Comparison of ENCODE assay signal across 1 cellular context in the genomic region with DNA sequence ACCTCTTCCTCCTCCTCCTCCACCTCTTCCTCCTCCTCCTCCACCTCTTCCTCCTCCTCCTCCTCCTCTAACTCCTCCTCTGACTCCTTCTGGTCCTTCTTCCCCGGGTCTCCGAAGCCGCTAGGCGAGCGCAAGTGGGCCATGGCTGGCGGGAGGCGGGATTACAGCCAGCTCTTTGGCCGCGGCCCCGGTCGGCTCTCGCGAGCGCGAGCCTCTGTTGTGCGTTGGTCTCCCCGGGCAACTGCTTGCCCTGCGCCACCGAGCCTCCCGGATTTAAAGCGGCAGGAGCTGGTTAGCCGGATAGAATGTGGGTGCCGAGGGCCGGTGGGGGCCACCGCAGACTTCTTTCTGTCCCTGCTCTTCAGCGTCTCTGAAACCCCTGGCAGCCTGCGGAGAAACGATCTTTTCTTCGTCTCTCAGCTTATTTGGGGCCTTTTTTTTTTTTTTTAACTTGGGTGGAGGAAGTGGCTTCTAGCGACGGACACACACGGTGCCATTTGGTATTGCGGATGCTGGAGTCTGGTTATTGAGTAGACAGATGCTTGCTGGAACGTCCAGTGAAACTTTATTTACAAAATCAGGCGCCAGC.
TF ChIP-seq lines count a peak whose summit lies in the region.

A gene (minus strand): TSS at position 165 of the 589 bp plus-strand sequence. CDS start 22 bp downstream, at position 143.

TF ChIP-seq in HepG2, 621 proteins besides CTCF, POLR2A, EP300 and RAD21 (continued from another document and continues in another):
- TF ChIP-seq, protein P1, sequence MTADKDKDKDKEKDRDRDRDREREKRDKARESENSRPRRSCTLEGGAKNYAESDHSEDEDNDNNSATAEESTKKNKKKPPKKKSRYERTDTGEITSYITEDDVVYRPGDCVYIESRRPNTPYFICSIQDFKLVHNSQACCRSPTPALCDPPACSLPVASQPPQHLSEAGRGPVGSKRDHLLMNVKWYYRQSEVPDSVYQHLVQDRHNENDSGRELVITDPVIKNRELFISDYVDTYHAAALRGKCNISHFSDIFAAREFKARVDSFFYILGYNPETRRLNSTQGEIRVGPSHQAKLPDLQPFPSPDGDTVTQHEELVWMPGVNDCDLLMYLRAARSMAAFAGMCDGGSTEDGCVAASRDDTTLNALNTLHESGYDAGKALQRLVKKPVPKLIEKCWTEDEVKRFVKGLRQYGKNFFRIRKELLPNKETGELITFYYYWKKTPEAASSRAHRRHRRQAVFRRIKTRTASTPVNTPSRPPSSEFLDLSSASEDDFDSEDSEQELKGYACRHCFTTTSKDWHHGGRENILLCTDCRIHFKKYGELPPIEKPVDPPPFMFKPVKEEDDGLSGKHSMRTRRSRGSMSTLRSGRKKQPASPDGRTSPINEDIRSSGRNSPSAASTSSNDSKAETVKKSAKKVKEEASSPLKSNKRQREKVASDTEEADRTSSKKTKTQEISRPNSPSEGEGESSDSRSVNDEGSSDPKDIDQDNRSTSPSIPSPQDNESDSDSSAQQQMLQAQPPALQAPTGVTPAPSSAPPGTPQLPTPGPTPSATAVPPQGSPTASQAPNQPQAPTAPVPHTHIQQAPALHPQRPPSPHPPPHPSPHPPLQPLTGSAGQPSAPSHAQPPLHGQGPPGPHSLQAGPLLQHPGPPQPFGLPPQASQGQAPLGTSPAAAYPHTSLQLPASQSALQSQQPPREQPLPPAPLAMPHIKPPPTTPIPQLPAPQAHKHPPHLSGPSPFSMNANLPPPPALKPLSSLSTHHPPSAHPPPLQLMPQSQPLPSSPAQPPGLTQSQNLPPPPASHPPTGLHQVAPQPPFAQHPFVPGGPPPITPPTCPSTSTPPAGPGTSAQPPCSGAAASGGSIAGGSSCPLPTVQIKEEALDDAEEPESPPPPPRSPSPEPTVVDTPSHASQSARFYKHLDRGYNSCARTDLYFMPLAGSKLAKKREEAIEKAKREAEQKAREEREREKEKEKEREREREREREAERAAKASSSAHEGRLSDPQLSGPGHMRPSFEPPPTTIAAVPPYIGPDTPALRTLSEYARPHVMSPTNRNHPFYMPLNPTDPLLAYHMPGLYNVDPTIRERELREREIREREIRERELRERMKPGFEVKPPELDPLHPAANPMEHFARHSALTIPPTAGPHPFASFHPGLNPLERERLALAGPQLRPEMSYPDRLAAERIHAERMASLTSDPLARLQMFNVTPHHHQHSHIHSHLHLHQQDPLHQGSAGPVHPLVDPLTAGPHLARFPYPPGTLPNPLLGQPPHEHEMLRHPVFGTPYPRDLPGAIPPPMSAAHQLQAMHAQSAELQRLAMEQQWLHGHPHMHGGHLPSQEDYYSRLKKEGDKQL (CRISPR knock-in tag; IDR thresholded peaks at IDR 0.05; ENCODE audit: low read depth), result no peak
- TF ChIP-seq ZNF17 (CRISPR knock-in tag; IDR thresholded peaks at IDR 0.05), result no peak
- peak; percentile 55; the same call in 1 of the 2 replicates for TF ChIP-seq GABPB1 (CRISPR knock-in tag; IDR thresholded peaks at IDR 0.05)
- TF ChIP-seq, protein P2, sequence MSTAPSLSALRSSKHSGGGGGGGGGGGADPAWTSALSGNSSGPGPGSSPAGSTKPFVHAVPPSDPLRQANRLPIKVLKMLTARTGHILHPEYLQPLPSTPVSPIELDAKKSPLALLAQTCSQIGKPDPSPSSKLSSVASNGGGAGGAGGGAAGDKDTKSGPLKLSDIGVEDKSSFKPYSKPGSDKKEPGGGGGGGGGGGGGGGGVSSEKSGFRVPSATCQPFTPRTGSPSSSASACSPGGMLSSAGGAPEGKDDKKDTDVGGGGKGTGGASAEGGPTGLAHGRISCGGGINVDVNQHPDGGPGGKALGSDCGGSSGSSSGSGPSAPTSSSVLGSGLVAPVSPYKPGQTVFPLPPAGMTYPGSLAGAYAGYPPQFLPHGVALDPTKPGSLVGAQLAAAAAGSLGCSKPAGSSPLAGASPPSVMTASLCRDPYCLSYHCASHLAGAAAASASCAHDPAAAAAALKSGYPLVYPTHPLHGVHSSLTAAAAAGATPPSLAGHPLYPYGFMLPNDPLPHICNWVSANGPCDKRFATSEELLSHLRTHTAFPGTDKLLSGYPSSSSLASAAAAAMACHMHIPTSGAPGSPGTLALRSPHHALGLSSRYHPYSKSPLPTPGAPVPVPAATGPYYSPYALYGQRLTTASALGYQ (CRISPR knock-in tag; IDR thresholded peaks at IDR 0.05), result no peak
- no peak for TF ChIP-seq ZSCAN20 (CRISPR knock-in tag; IDR thresholded peaks at IDR 0.05; ENCODE audit: borderline replicate concordance)
- no peak for TF ChIP-seq GATA4 (IDR thresholded peaks at IDR 0.05; ENCODE audit: borderline replicate concordance, low read depth)
- no peak for TF ChIP-seq ZNF432 (CRISPR knock-in tag; IDR thresholded peaks at IDR 0.05; ENCODE audit: borderline replicate concordance)
- no peak for TF ChIP-seq GPN1 (CRISPR knock-in tag; IDR thresholded peaks at IDR 0.05; ENCODE audit: borderline replicate concordance)
- TF ChIP-seq MTF2 (CRISPR knock-in tag; IDR thresholded peaks at IDR 0.05; ENCODE audit: borderline replicate concordance), result no peak
- TF ChIP-seq ZEB1 (IDR thresholded peaks at IDR 0.05; ENCODE audit: insufficient replicate concordance, low read depth), result no peak
- TF ChIP-seq ZNF792 (CRISPR knock-in tag; IDR thresholded peaks at IDR 0.05), result 0 out of 2 replicates have a peak, but pooled peaks have one; percentile 33
- peak; percentile 39; the same call in 1 of the 2 replicates for TF ChIP-seq ZNF556 (CRISPR knock-in tag; IDR thresholded peaks at IDR 0.05; ENCODE audit: borderline replicate concordance)
- peak; percentile 80 for TF ChIP-seq ASH2L (IDR thresholded peaks at IDR 0.05; ENCODE audit: insufficient read length, low read depth, low read length)
- TF ChIP-seq, protein P3, sequence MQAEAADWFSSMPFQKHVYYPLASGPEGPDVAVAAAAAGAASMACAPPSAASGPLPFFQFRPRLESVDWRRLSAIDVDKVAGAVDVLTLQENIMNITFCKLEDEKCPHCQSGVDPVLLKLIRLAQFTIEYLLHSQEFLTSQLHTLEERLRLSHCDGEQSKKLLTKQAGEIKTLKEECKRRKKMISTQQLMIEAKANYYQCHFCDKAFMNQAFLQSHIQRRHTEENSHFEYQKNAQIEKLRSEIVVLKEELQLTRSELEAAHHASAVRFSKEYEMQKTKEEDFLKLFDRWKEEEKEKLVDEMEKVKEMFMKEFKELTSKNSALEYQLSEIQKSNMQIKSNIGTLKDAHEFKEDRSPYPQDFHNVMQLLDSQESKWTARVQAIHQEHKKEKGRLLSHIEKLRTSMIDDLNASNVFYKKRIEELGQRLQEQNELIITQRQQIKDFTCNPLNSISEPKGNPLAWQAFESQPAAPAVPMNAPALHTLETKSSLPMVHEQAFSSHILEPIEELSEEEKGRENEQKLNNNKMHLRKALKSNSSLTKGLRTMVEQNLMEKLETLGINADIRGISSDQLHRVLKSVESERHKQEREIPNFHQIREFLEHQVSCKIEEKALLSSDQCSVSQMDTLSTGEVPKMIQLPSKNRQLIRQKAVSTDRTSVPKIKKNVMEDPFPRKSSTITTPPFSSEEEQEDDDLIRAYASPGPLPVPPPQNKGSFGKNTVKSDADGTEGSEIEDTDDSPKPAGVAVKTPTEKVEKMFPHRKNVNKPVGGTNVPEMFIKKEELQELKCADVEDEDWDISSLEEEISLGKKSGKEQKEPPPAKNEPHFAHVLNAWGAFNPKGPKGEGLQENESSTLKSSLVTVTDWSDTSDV (CRISPR knock-in tag; IDR thresholded peaks at IDR 0.05), result no peak
- no peak for TF ChIP-seq ZNF557 (CRISPR knock-in tag; IDR thresholded peaks at IDR 0.05)
- TF ChIP-seq CREB1 (IDR thresholded peaks at IDR 0.05), result no peak
- TF ChIP-seq CREB1 (CRISPR knock-in tag; IDR thresholded peaks at IDR 0.05), result no peak
- peak; percentile 64; the same call in 1 of the 2 replicates for TF ChIP-seq ZNF777 (CRISPR knock-in tag; IDR thresholded peaks at IDR 0.05)
- TF ChIP-seq ZNF3 (CRISPR knock-in tag; IDR thresholded peaks at IDR 0.05), result no peak
- TF ChIP-seq NFYC (CRISPR knock-in tag; IDR thresholded peaks at IDR 0.05), result no peak
- no peak for TF ChIP-seq GTF3A (CRISPR knock-in tag; conservative IDR thresholded peaks at IDR 0.05)
- TF ChIP-seq, protein P4, sequence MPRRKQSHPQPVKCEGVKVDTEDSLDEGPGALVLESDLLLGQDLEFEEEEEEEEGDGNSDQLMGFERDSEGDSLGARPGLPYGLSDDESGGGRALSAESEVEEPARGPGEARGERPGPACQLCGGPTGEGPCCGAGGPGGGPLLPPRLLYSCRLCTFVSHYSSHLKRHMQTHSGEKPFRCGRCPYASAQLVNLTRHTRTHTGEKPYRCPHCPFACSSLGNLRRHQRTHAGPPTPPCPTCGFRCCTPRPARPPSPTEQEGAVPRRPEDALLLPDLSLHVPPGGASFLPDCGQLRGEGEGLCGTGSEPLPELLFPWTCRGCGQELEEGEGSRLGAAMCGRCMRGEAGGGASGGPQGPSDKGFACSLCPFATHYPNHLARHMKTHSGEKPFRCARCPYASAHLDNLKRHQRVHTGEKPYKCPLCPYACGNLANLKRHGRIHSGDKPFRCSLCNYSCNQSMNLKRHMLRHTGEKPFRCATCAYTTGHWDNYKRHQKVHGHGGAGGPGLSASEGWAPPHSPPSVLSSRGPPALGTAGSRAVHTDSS (CRISPR knock-in tag; conservative IDR thresholded peaks at IDR 0.05), result no peak
- TF ChIP-seq RAD51 (IDR thresholded peaks at IDR 0.05; ENCODE audit: borderline replicate concordance), result no peak
- no peak for TF ChIP-seq MLLT10 (CRISPR knock-in tag; IDR thresholded peaks at IDR 0.05)
- TF ChIP-seq ZNF674 (CRISPR knock-in tag; IDR thresholded peaks at IDR 0.05; ENCODE audit: low read depth), result no peak
- TF ChIP-seq, protein P5, sequence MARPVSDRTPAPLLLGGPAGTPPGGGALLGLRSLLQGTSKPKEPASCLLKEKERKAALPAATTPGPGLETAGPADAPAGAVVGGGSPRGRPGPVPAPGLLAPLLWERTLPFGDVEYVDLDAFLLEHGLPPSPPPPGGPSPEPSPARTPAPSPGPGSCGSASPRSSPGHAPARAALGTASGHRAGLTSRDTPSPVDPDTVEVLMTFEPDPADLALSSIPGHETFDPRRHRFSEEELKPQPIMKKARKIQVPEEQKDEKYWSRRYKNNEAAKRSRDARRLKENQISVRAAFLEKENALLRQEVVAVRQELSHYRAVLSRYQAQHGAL (CRISPR knock-in tag; IDR thresholded peaks at IDR 0.05; ENCODE audit: not compliant biosample characterization), result no peak
- TF ChIP-seq, protein P6, sequence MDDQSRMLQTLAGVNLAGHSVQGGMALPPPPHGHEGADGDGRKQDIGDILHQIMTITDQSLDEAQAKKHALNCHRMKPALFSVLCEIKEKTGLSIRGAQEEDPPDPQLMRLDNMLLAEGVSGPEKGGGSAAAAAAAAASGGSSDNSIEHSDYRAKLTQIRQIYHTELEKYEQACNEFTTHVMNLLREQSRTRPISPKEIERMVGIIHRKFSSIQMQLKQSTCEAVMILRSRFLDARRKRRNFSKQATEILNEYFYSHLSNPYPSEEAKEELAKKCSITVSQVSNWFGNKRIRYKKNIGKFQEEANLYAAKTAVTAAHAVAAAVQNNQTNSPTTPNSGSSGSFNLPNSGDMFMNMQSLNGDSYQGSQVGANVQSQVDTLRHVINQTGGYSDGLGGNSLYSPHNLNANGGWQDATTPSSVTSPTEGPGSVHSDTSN (CRISPR knock-in tag; IDR thresholded peaks at IDR 0.05; ENCODE audit: borderline replicate concordance), result no peak
- peak; percentile 90 for TF ChIP-seq MXI1 (IDR thresholded peaks at IDR 0.05; ENCODE audit: borderline replicate concordance, low read depth, low read length)
- TF ChIP-seq, protein P7, sequence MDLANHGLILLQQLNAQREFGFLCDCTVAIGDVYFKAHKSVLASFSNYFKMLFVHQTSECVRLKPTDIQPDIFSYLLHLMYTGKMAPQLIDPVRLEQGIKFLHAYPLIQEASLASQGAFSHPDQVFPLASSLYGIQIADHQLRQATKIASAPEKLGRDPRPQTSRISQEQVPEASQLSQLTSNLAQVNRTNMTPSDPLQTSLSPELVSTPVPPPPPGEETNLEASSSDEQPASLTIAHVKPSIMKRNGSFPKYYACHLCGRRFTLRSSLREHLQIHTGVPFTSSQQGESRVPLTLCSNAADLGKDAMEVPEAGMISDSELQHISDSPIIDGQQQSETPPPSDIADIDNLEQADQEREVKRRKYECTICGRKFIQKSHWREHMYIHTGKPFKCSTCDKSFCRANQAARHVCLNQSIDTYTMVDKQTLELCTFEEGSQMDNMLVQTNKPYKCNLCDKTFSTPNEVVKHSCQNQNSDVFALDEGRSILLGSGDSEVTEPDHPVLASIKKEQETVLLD (CRISPR knock-in tag; IDR thresholded peaks at IDR 0.05; ENCODE audit: low read depth), result no peak
- TF ChIP-seq, protein P8, sequence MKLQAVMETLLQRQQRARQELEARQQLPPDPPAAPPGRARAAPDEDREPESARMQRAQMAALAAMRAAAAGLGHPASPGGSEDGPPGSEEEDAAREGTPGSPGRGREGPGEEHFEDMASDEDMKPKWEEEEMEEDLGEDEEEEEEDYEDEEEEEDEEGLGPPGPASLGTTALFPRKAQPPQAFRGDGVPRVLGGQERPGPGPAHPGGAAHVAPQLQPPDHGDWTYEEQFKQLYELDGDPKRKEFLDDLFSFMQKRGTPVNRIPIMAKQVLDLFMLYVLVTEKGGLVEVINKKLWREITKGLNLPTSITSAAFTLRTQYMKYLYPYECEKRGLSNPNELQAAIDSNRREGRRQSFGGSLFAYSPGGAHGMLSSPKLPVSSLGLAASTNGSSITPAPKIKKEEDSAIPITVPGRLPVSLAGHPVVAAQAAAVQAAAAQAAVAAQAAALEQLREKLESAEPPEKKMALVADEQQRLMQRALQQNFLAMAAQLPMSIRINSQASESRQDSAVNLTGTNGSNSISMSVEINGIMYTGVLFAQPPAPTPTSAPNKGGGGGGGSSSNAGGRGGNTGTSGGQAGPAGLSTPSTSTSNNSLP (IDR thresholded peaks at IDR 0.05; ENCODE audit: low read depth, low read length), result 0 out of 2 replicates have a peak, but pooled peaks have one; percentile 34
- no peak for TF ChIP-seq NFIB (CRISPR knock-in tag; IDR thresholded peaks at IDR 0.05; ENCODE audit: borderline replicate concordance)
- TF ChIP-seq AGO1 (IDR thresholded peaks at IDR 0.05; ENCODE audit: low read depth, low read length, poor library complexity, severe bottlenecking), result no peak
- TF ChIP-seq, protein P9, sequence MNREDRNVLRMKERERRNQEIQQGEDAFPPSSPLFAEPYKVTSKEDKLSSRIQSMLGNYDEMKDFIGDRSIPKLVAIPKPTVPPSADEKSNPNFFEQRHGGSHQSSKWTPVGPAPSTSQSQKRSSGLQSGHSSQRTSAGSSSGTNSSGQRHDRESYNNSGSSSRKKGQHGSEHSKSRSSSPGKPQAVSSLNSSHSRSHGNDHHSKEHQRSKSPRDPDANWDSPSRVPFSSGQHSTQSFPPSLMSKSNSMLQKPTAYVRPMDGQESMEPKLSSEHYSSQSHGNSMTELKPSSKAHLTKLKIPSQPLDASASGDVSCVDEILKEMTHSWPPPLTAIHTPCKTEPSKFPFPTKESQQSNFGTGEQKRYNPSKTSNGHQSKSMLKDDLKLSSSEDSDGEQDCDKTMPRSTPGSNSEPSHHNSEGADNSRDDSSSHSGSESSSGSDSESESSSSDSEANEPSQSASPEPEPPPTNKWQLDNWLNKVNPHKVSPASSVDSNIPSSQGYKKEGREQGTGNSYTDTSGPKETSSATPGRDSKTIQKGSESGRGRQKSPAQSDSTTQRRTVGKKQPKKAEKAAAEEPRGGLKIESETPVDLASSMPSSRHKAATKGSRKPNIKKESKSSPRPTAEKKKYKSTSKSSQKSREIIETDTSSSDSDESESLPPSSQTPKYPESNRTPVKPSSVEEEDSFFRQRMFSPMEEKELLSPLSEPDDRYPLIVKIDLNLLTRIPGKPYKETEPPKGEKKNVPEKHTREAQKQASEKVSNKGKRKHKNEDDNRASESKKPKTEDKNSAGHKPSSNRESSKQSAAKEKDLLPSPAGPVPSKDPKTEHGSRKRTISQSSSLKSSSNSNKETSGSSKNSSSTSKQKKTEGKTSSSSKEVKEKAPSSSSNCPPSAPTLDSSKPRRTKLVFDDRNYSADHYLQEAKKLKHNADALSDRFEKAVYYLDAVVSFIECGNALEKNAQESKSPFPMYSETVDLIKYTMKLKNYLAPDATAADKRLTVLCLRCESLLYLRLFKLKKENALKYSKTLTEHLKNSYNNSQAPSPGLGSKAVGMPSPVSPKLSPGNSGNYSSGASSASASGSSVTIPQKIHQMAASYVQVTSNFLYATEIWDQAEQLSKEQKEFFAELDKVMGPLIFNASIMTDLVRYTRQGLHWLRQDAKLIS (CRISPR knock-in tag; IDR thresholded peaks at IDR 0.05), result no peak
- no peak for TF ChIP-seq ZNF660 (CRISPR knock-in tag; IDR thresholded peaks at IDR 0.05; ENCODE audit: borderline replicate concordance, low read depth)
